ENCODE assay signal across 8 cellular contexts in the genomic region with DNA sequence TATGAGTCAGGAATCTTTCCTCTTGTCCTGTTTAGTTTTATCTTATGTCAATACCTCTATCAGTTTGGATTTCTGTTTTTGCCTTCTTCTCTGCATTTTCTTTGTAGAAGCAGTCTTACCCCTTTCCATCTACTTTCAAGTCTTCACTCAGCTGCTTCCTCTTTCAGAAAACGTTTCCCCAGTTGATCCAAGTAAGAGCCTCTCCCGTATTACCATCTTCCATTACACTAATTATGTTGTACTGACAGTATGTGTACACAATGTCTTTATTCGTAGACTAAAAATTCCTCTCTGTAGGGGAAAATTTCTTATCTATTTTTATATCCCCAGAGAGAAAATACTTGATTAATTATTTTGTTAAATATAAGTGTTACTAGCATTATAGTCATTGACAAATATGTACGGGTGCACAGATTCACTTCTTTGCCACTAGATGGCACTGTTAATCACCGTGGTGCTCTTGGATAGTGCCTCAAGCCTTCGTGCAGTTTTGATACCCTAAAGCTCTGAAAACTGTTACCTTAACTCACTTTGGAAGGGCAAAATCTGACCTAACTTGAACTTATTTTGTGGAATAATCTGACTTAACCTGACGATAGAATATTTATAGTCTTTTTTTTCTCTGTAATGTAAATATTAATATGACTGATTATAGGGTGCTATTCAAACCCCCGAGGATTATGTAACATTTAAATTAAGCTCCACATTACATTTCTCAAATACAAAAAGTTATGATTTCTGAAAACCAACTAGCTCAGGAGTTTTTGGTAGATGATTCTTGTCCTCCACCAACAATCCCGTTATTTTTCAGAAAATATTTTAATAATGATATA.
DNase-seq lines count a peak whose midpoint lies in the region; ATAC-seq and TF ChIP-seq lines count a peak whose summit lies in the region.

No MANE protein-coding gene starts in this region.

- TF ChIP-seq EP300 in sigmoid colon (IDR thresholded peaks at IDR 0.05), result no peak

- intact Hi-C loops in left ventricle myocardium inferior (cut with micrococcal nuclease), result no loop called here
- intact Hi-C loops in sigmoid colon (cut with DNase I), result loop anchor here (2.0 to 10.0 kb wide), 2 partner anchors 654 to 764 kb away; no protein-coding TSS in a partner anchor

- TF ChIP-seq CTCF in left ventricle myocardium inferior (IDR thresholded peaks at IDR 0.05; ENCODE audit: borderline replicate concordance), result peak; percentile 93
- peak in 3 of 4 experiments; percentile 62 to 91 (median 67) for TF ChIP-seq CTCF in sigmoid colon (IDR thresholded peaks at IDR 0.05)

- DNase-seq in DMS153 (lab: John Stamatoyannopoulos, UW), result peak; percentile 35
- DNase-seq in NCI-H2081 treated with DMSO at 0.1 percent for 48 hours (lab: John Stamatoyannopoulos, UW), result peak; percentile 22
- peak; percentile 88 for DNase-seq in adipocyte (ENCODE audit: low read depth)
- DNase-seq in left ventricle myocardium inferior, result no peak
- DNase-seq in sigmoid colon, result no peak
- no peak for DNase-seq in T1000 (lab: John Stamatoyannopoulos, UW)

- H3K36me3 ChIP-seq in adipocyte (ENCODE audit: control insufficient read depth, insufficient read depth, low read length, severe bottlenecking) (no peaks in the 10 kb centered on the region), left ventricle myocardium inferior (no peaks in the 10 kb centered on the region), sigmoid colon (no peaks in the 10 kb centered on the region)

- H3K27ac ChIP-seq in left ventricle myocardium inferior (replicated peaks) (no peak overlapping the region), sigmoid colon (no peak overlapping the region)

- H3K9me3 ChIP-seq in adipocyte (ENCODE audit: control insufficient read depth, low read length) (peaks cover 2% of the 10 kb centered on the region), left ventricle myocardium inferior (replicated peaks) (no peaks in the 10 kb centered on the region), sigmoid colon (no peaks in the 10 kb centered on the region)

- no peak overlapping the region for H3K9ac ChIP-seq in adipocyte (ENCODE audit: low read length)

- H3K4me3 ChIP-seq in adipocyte (ENCODE audit: low read length) (no peak overlapping the region), left ventricle myocardium inferior (no peak overlapping the region), sigmoid colon (no peak overlapping the region)

- peak; percentile 99 for ATAC-seq in GM18868 (IDR thresholded peaks at IDR 0.05; ENCODE audit: unreplicated experiment)
- ATAC-seq in HG02970 (IDR thresholded peaks at IDR 0.05; ENCODE audit: low FRiP score, unreplicated experiment), result peak; percentile 96

- H3K4me1 ChIP-seq in adipocyte (ENCODE audit: control insufficient read depth, insufficient read depth, low read length) (no peaks in the 10 kb centered on the region), left ventricle myocardium inferior (no peaks in the 10 kb centered on the region), sigmoid colon (no peaks in the 10 kb centered on the region)

- H3K27me3 ChIP-seq in adipocyte (replicated peaks; ENCODE audit: control insufficient read depth, insufficient read depth, low read length), result no peaks in the 10 kb centered on the region
- H3K27me3 ChIP-seq in left ventricle myocardium inferior (ENCODE audit: low read depth), result no peaks in the 10 kb centered on the region
- H3K27me3 ChIP-seq in sigmoid colon, result no peaks in the 10 kb centered on the region

- WGBS in sigmoid colon, 2 donors, result 13 to 22% methylated on average over 9 of the region's 9 CpGs

- TF ChIP-seq POLR2A in sigmoid colon (IDR thresholded peaks at IDR 0.05), result no peak

Comparison
In these comparisons a context has a peak if more than half of its experiments do, and no peak if none do; other contexts are left out.
1. DNase-seq: peak in DMS153 (single experiment), NCI-H2081 treated with DMSO at 0.1 percent for 48 hours (single experiment) and adipocyte (single experiment); none in left ventricle myocardium inferior (single experiment), sigmoid colon (single experiment) and T1000 (single experiment).